11 cellular contexts compared by ENCODE assay signal in genomic region chr6:19181252-19181651, GRCh38.
"Had no signal": no experiment of that assay in that cellular context is flagged by ENCODE, and none has a peak within 500 bp of the region (broad histone marks: within the 10 kb centered on the region; RNA-seq: fewer than 3 reads in every experiment).

No MANE protein-coding gene starts in this region.

- H3K27ac ChIP-seq: dorsolateral prefrontal cortex had no signal

- DNase-seq: activated CD4-positive, alpha-beta memory T cell treated with anti-CD3 and anti-CD28 coated beads, Interleukin-2, amount 10 ng/mL, durations not matched to agents 7 days and 5 days; activated CD4-positive, alpha-beta T cell treated with anti-CD3 and anti-CD28 coated beads for 4 hours; activated gamma-delta T cell; activated naive CD8-positive, alpha-beta T cell treated with anti-CD3 and anti-CD28 coated beads for 36 hours; activated T-cell treated with anti-CD3 and anti-CD28 coated beads, Interleukin-2, amount 50 U/mL, for 48 hours; endodermal cell; erythroblast; nephron progenitor cell; SIG-M5; stimulated activated CD4-positive, alpha-beta T cell treated with anti-CD3 and anti-CD28 coated beads, Interleukin-2, amount 100 ng/mL, for 48 hours had no signal
